In genomic region chr5:1012316-1012841, GRCh38 we compare ENCODE assay signal across 1 cellular context.
TF ChIP-seq lines count a peak whose summit lies in the region.

No MANE protein-coding gene starts in this region.

TF ChIP-seq in H1, 55 proteins besides CTCF, POLR2A, EP300 and RAD21 (continued from another document):
- TF ChIP-seq YY1 (IDR thresholded peaks at IDR 0.05; ENCODE audit: low read depth, low read length): no peak
- TF ChIP-seq HDAC6 (IDR thresholded peaks at IDR 0.05; ENCODE audit: low read depth, low read length): no peak
- TF ChIP-seq SUZ12 (IDR thresholded peaks at IDR 0.05; ENCODE audit: low read length): no peak
- no peak for TF ChIP-seq TAF7 (optimal IDR thresholded peaks at IDR 0.05; ENCODE audit: borderline replicate concordance, low read depth, low read length)
- TF ChIP-seq, protein P1, sequence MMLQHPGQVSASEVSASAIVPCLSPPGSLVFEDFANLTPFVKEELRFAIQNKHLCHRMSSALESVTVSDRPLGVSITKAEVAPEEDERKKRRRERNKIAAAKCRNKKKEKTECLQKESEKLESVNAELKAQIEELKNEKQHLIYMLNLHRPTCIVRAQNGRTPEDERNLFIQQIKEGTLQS (IDR thresholded peaks at IDR 0.05; ENCODE audit: insufficient read depth, low read depth, low read length): no peak
- TF ChIP-seq GABPA (IDR thresholded peaks at IDR 0.05; ENCODE audit: borderline replicate concordance, insufficient read depth, low read length): no peak
- TF ChIP-seq, protein P2, sequence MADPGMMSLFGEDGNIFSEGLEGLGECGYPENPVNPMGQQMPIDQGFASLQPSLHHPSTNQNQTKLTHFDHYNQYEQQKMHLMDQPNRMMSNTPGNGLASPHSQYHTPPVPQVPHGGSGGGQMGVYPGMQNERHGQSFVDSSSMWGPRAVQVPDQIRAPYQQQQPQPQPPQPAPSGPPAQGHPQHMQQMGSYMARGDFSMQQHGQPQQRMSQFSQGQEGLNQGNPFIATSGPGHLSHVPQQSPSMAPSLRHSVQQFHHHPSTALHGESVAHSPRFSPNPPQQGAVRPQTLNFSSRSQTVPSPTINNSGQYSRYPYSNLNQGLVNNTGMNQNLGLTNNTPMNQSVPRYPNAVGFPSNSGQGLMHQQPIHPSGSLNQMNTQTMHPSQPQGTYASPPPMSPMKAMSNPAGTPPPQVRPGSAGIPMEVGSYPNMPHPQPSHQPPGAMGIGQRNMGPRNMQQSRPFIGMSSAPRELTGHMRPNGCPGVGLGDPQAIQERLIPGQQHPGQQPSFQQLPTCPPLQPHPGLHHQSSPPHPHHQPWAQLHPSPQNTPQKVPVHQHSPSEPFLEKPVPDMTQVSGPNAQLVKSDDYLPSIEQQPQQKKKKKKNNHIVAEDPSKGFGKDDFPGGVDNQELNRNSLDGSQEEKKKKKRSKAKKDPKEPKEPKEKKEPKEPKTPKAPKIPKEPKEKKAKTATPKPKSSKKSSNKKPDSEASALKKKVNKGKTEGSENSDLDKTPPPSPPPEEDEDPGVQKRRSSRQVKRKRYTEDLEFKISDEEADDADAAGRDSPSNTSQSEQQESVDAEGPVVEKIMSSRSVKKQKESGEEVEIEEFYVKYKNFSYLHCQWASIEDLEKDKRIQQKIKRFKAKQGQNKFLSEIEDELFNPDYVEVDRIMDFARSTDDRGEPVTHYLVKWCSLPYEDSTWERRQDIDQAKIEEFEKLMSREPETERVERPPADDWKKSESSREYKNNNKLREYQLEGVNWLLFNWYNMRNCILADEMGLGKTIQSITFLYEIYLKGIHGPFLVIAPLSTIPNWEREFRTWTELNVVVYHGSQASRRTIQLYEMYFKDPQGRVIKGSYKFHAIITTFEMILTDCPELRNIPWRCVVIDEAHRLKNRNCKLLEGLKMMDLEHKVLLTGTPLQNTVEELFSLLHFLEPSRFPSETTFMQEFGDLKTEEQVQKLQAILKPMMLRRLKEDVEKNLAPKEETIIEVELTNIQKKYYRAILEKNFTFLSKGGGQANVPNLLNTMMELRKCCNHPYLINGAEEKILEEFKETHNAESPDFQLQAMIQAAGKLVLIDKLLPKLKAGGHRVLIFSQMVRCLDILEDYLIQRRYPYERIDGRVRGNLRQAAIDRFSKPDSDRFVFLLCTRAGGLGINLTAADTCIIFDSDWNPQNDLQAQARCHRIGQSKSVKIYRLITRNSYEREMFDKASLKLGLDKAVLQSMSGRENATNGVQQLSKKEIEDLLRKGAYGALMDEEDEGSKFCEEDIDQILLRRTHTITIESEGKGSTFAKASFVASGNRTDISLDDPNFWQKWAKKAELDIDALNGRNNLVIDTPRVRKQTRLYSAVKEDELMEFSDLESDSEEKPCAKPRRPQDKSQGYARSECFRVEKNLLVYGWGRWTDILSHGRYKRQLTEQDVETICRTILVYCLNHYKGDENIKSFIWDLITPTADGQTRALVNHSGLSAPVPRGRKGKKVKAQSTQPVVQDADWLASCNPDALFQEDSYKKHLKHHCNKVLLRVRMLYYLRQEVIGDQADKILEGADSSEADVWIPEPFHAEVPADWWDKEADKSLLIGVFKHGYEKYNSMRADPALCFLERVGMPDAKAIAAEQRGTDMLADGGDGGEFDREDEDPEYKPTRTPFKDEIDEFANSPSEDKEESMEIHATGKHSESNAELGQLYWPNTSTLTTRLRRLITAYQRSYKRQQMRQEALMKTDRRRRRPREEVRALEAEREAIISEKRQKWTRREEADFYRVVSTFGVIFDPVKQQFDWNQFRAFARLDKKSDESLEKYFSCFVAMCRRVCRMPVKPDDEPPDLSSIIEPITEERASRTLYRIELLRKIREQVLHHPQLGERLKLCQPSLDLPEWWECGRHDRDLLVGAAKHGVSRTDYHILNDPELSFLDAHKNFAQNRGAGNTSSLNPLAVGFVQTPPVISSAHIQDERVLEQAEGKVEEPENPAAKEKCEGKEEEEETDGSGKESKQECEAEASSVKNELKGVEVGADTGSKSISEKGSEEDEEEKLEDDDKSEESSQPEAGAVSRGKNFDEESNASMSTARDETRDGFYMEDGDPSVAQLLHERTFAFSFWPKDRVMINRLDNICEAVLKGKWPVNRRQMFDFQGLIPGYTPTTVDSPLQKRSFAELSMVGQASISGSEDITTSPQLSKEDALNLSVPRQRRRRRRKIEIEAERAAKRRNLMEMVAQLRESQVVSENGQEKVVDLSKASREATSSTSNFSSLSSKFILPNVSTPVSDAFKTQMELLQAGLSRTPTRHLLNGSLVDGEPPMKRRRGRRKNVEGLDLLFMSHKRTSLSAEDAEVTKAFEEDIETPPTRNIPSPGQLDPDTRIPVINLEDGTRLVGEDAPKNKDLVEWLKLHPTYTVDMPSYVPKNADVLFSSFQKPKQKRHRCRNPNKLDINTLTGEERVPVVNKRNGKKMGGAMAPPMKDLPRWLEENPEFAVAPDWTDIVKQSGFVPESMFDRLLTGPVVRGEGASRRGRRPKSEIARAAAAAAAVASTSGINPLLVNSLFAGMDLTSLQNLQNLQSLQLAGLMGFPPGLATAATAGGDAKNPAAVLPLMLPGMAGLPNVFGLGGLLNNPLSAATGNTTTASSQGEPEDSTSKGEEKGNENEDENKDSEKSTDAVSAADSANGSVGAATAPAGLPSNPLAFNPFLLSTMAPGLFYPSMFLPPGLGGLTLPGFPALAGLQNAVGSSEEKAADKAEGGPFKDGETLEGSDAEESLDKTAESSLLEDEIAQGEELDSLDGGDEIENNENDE (IDR thresholded peaks at IDR 0.05; ENCODE audit: insufficient replicate concordance, low read length): no peak
- no peak for TF ChIP-seq NANOG (IDR thresholded peaks at IDR 0.05; ENCODE audit: insufficient read depth, low read depth, low read length, poor library complexity, severe bottlenecking)
- TF ChIP-seq POLR2AphosphoS5 (IDR thresholded peaks at IDR 0.05; ENCODE audit: low read depth, low read length): no peak
